8 cellular contexts compared by ENCODE assay signal in the genomic region with DNA sequence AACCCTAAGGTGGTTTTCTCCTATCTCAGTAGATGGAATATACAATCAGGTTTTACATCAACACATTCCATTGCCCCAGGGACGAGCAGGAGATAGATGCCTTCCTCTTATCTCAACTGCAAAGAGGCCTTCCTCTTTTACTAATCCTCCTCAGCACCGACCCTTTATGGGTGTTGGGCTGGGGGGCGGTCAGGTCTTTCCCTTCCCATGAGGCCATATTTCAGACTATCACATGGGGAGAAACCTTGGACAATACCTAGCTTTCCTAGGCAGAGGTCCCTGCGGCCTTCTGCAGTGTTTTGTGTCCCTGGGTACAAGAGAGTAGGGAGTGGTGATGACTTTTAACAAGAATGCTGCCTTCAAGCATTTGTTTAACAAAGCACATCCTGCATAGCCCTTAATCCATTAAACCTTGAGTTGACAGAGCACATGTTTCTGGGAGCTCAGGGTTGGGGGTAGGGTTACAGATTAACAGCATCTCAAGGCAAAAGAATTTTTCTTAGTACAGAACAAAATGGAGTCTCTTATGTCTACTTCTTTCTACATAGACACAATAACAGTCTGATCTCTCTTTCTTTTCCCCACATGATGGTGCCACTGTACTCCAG. TPM values are rescaled to one million over a fixed set of nuclear protein-coding genes. Genes with fewer than 3 reads are reported as not detected.
DNase-seq lines count a peak whose midpoint lies in the region; ATAC-seq, FAIRE-seq and TF ChIP-seq lines count a peak whose summit lies in the region.
"Not testable (repeated sequence)": the region's sequence is repeated elsewhere in the genome, so short reads cannot be mapped to it uniquely, and the experiment has no call there.

No MANE protein-coding gene starts in this region.

- H3K9me3 Mint-ChIP-seq in GM23338 = peaks cover 20% of the 10 kb centered on the region
- H3K9me3 Mint-ChIP-seq in nephron progenitor cell, type B pancreatic cell: not testable (repeated sequence)

- H3K79me2 ChIP-seq in GM23338 (replicated peaks; ENCODE audit: insufficient read depth); OCI-LY7 (ENCODE audit: insufficient read depth, low read depth, low read length); K562 (ENCODE audit: control insufficient read depth, insufficient read depth, low read length): not testable (repeated sequence)

- peak overlapping the region; percentile 29 for H3K4me2 ChIP-seq in GM23338
- H3K4me2 ChIP-seq in OCI-LY7 (ENCODE audit: low read length); K562 (ENCODE audit: insufficient read depth, low read length): not testable (repeated sequence)

- H3K36me3 ChIP-seq in GM23338 (ENCODE audit: insufficient read depth); HUES64 (ENCODE audit: insufficient read depth, low read length); OCI-LY7 (ENCODE audit: insufficient read depth, low read length); K562 (ENCODE audit: control insufficient read depth, insufficient read depth, low read length): not testable (repeated sequence)

- not testable (repeated sequence) for TF ChIP-seq POLR2A in K562 (conservative IDR thresholded peaks at IDR 0.05)

- POLR2A ChIA-PET in OCI-LY7 (lab: Charles Lee) = not testable (repeated sequence)
- POLR2A ChIA-PET in K562 (lab: Yijun Ruan, JAX) = interaction anchor here (1.2 to 1.5 kb wide), 2 partner anchors 9 to 368 kb away, joined by 3 to 5 read pairs; partner anchors contain the start of gene KCTD7

- not testable (repeated sequence) for TF ChIP-seq EP300 in K562 (IDR thresholded peaks at IDR 0.05; ENCODE audit: low read length)

- in situ Hi-C loops in K562 (cut with MboI) = not testable (repeated sequence)

- H3K27me3 ChIP-seq in GM23338 (ENCODE audit: insufficient read depth); HUES64 (ENCODE audit: insufficient read depth, low read length); K562 (ENCODE audit: control insufficient read depth in 2 of 2, insufficient read depth in 2 of 2, low read length in 2 of 2): not testable (repeated sequence)

- H3K27ac ChIP-seq in GM23338 (ENCODE audit: low read depth) = peak overlapping the region; percentile 92
- peak overlapping the region; percentile 96 for H3K27ac ChIP-seq in HUES64 (ENCODE audit: low read depth, low read length)
- not testable (repeated sequence) for H3K27ac ChIP-seq in OCI-LY7 (ENCODE audit: low read depth, low read length, poor library complexity, severe bottlenecking); K562 (ENCODE audit: extremely low read depth, low read depth, low read length)

- CTCF ChIA-PET in OCI-LY7 (lab: Charles Lee; ENCODE audit: unreplicated experiment); K562 (lab: Yijun Ruan, JAX; ENCODE audit: low intra/inter-chr PET ratio): not testable (repeated sequence)

- BruUV-seq in OCI-LY7 (replicated peaks; lab: Mats Ljungman, UMichigan); K562 (replicated peaks; lab: Mats Ljungman, UMichigan): not testable (repeated sequence)

- not testable (repeated sequence) for H3K27me3 Mint-ChIP-seq in GM23338 (ENCODE audit: insufficient read depth, low read depth, poor library complexity); type B pancreatic cell
- peaks cover 20% of the 10 kb centered on the region for H3K27me3 Mint-ChIP-seq in nephron progenitor cell (ENCODE audit: low read depth, poor library complexity)

- H3K4me1 Mint-ChIP-seq in GM23338 (peaks cover 20% of the 10 kb centered on the region), nephron progenitor cell (peaks cover 14% of the 10 kb centered on the region)
- H3K4me1 Mint-ChIP-seq in type B pancreatic cell (ENCODE audit: unreplicated experiment) = not testable (repeated sequence)

- not testable (repeated sequence) for H2AFZ ChIP-seq in GM23338; K562 (ENCODE audit: low read depth, low read length)
- H2AFZ ChIP-seq in OCI-LY7 (ENCODE audit: low read length) = peak overlapping the region; percentile 74; the same call in 1 of the 2 replicates

- not testable (repeated sequence) for H3K9me3 ChIP-seq in HUES64 (ENCODE audit: insufficient read depth, low read depth, low read length); OCI-LY7 (ENCODE audit: low read length); K562 (replicated peaks; ENCODE audit: control insufficient read depth, insufficient read depth, low read depth, low read length)

- TF ChIP-seq RAD21 in K562 (CRISPR knock-in tag; conservative IDR thresholded peaks at IDR 0.05 in 1 of 2, IDR thresholded peaks at IDR 0.05 in 1 of 2) = not testable (repeated sequence)

- H3K4me3 Mint-ChIP-seq in GM23338 (peak overlapping the region; percentile 2; the same call in 1 of the 3 replicates), type B pancreatic cell (peak overlapping the region; percentile 22)
- H3K4me3 Mint-ChIP-seq in nephron progenitor cell = not testable (repeated sequence)

- H3K4me1 ChIP-seq in GM23338 (ENCODE audit: insufficient read depth) (peaks cover 20% of the 10 kb centered on the region), HUES64 (ENCODE audit: insufficient read depth, low read length) (peaks cover 20% of the 10 kb centered on the region)
- H3K4me1 ChIP-seq in OCI-LY7 (ENCODE audit: insufficient read depth, low read length, poor library complexity, severe bottlenecking); K562 (replicated peaks in 1 of 2; ENCODE audit: control insufficient read depth in 2 of 2, insufficient read depth in 2 of 2, low read length in 2 of 2): not testable (repeated sequence)

- peak overlapping the region; percentile 45 for H3K9ac ChIP-seq in HUES64 (ENCODE audit: low read depth, low read length)
- not testable (repeated sequence) for H3K9ac ChIP-seq in K562 (ENCODE audit: insufficient read depth in 1 of 2, low read depth in 2 of 2, low read length in 2 of 2)

- DNase-seq in GM23338 (ENCODE audit: low spot score) (peak; percentile 94), iPS DF 19.7 (ENCODE audit: low read depth, low spot score) (peak; percentile 64), kidney tubule cell (ENCODE audit: low spot score) (peak; percentile 43)
- not testable (repeated sequence) for DNase-seq in OCI-LY7 (ENCODE audit: low spot score); K562 (ENCODE audit: extremely low read depth in 1 of 4, low spot score in 3 of 4); nephron progenitor cell; type B pancreatic cell (ENCODE audit: extremely low spot score, unreplicated experiment)

- peaks cover 25% of the 10 kb centered on the region for H3F3A ChIP-seq in GM23338 (replicated peaks; ENCODE audit: low read depth)

- not testable (repeated sequence) for H3K9me1 ChIP-seq in K562 (ENCODE audit: control insufficient read depth, insufficient read depth, low read length)

- H3K36me3 Mint-ChIP-seq in GM23338 (ENCODE audit: low read depth); nephron progenitor cell (ENCODE audit: low read depth); type B pancreatic cell: not testable (repeated sequence)

- H3K27ac Mint-ChIP-seq in GM23338 (peak overlapping the region; percentile 85), nephron progenitor cell (peak overlapping the region; percentile 12), type B pancreatic cell (peak overlapping the region; percentile 83)

- FAIRE-seq in K562 (lab: Jason Lieb, UNC) = not testable (repeated sequence)

- intact Hi-C loops in OCI-LY7 (cut with micrococcal nuclease; ENCODE audit: unreplicated experiment); K562 (cut with micrococcal nuclease): not testable (repeated sequence)

- not testable (repeated sequence) for TF ChIP-seq CTCF in GM23338 (conservative IDR thresholded peaks at IDR 0.05; ENCODE audit: low read depth in 2 of 2); OCI-LY7 (conservative IDR thresholded peaks at IDR 0.05; ENCODE audit: low read length); nephron progenitor cell (IDR thresholded peaks at IDR 0.05); type B pancreatic cell (conservative IDR thresholded peaks at IDR 0.05)
- peak in 1 of 3 experiments; percentile 20; a peak in 1 of 6 replicates for TF ChIP-seq CTCF in K562 (IDR thresholded peaks at IDR 0.05 in 2 of 3, conservative IDR thresholded peaks at IDR 0.05 in 1 of 3; ENCODE audit: insufficient read depth in 2 of 3, low read depth in 1 of 3, low read length in 3 of 3)

- not testable (repeated sequence) for H3K9me2 ChIP-seq in GM23338 (ENCODE audit: insufficient read depth); OCI-LY7 (ENCODE audit: insufficient read depth, low read length)

- 10% methylated on average over 4 of the region's 4 CpGs for WGBS in HUES64
- 7% methylated on average over 4 of the region's 4 CpGs for WGBS in K562 (ENCODE audit: insufficient coverage, low coverage, missing lambda C conversion rate)

- H4K20me1 ChIP-seq in GM23338 (replicated peaks; ENCODE audit: insufficient read depth); OCI-LY7 (ENCODE audit: insufficient read depth, low read length); K562 (replicated peaks; ENCODE audit: control insufficient read depth, insufficient read depth, low read length): not testable (repeated sequence)

- ATAC-seq in GM23338 (peak; percentile 73), K562 (peak; percentile 20; the same call in 1 of the 3 replicates)

- peak overlapping the region; percentile 5 for H3K4me3 ChIP-seq in GM23338
- peak overlapping the region; percentile 2; the same call in 1 of the 2 replicates for H3K4me3 ChIP-seq in HUES64 (ENCODE audit: low read length)
- H3K4me3 ChIP-seq in OCI-LY7 (ENCODE audit: low read depth, low read length, poor library complexity, severe bottlenecking); K562: not testable (repeated sequence)

RNA-seq across cellular contexts. Expression of gene KCTD7, which starts 9.2 kb away (rescaled TPM):
- 19.8 and 21.0 TPM in 2 replicates for total RNA-seq in GM23338 (2014; rRNA removed; shearing (Covaris generic))
- 3.7 and 3.8 TPM in 2 replicates for polyA plus RNA-seq in GM23338 (2016; fragmentation: Nextera tagmentation; extraction: Ambion mirVana)
- 8.5 TPM for polyA plus RNA-seq in HUES64 (2013, experiment 1 of 2)
- polyA plus RNA-seq in HUES64 (2013, experiment 2 of 2) = 9.2 TPM
- 32.9 and 40.5 TPM in 2 replicates for total RNA-seq in OCI-LY7 (2014; rRNA removed; shearing (Covaris generic))
- 41.8 and 43.3 TPM in 2 replicates for total RNA-seq in OCI-LY7 (2022)
- 25.1 and 37.5 TPM in 2 replicates for total RNA-seq in K562 (2011; cell fraction: chromatin; rRNA removed; ENCODE audit: low replicate concordance)
- 22.6 and 24.3 TPM in 2 replicates for total RNA-seq in K562 (2011; cell fraction: nucleolus; rRNA removed)
- total RNA-seq in K562 (2011; cell fraction: nucleoplasm; rRNA removed) = 26.7 and 37.0 TPM in 2 replicates
- 5.0 and 10.3 TPM in 2 replicates for total RNA-seq in K562 (2014; rRNA removed)
- 9.0 and 9.6 TPM in 2 replicates for total RNA-seq in K562 (2014; rRNA removed; fragmentation: Illumina TruSeq; extraction: Trizol)
- total RNA-seq in K562 (2015; rRNA removed; fragmentation: Illumina TruSeq; extraction: Trizol) = 7.6 and 8.2 TPM in 2 replicates
- 11.4 and 12.3 TPM in 2 replicates for total RNA-seq in K562 (2021)
- polyA plus RNA-seq in K562 (2011; rRNA removed) = 23.6 and 26.0 TPM in 2 replicates
- polyA plus RNA-seq in K562 (2011; cell fraction: cytosol; rRNA removed) = 25.6 and 33.4 TPM in 2 replicates
- polyA plus RNA-seq in K562 (2011; cell fraction: nucleus; rRNA removed) = 46.8 and 68.8 TPM in 2 replicates
- 7.9 and 17.0 TPM in 2 replicates for polyA plus RNA-seq in K562 (2012)
- 10.6 and 11.8 TPM in 2 replicates for polyA plus RNA-seq in K562 (2014; fragmentation: Illumina TruSeq; extraction: Trizol)
- polyA plus RNA-seq in K562 (2014; fragmentation: Nextera tagmentation; extraction: Ambion mirVana) = 1 to 10 TPM; 1.5 to 1.7 TPM
- polyA plus RNA-seq in K562 (2014; rRNA removed) = 10.1 and 11.7 TPM in 2 replicates
- polyA minus RNA-seq in K562 (2011; rRNA and poly(A)+ RNA removed) = 10.4 and 17.3 TPM in 2 replicates
- 7.6 and 9.8 TPM in 2 replicates for polyA minus RNA-seq in K562 (2011; cell fraction: cytosol; rRNA and poly(A)+ RNA removed)
- polyA minus RNA-seq in K562 (2011; cell fraction: nucleus; rRNA and poly(A)+ RNA removed) = 10.2 and 12.0 TPM in 2 replicates
- total RNA-seq in type B pancreatic cell (ENCODE audit: low replicate concordance) = 6.7 and 13.7 TPM in 2 replicates

Comparison
In these comparisons a context has a peak if more than half of its experiments do, and no peak if none do; other contexts are left out.
1. H3K27ac Mint-ChIP-seq: peak in every context shown above with its lines; median percentile 85 in GM23338; 83 in type B pancreatic cell; 12 in nephron progenitor cell.